In genomic region chr5:54517512-54518145, GRCh38 we compare ENCODE assay signal across 1 cellular context.
TF ChIP-seq lines count a peak whose summit lies in the region.

Gene SNX18, plus strand, starts transcription at chr5:54517759. Its CDS starts 194 bp downstream, at chr5:54517953.

TF ChIP-seq in GM12878, 131 proteins besides CTCF, POLR2A, EP300 and RAD21 (continued from another document and continues in another):
- TF ChIP-seq ZBTB11 (CRISPR knock-in tag; IDR thresholded peaks at IDR 0.05) (no peak), IKZF2 (IDR thresholded peaks at IDR 0.05) (no peak), ELK1 (IDR thresholded peaks at IDR 0.05; ENCODE audit: low read depth, low read length) (no peak), SRF (IDR thresholded peaks at IDR 0.05; ENCODE audit: low read depth in 2 of 2, low read length in 2 of 2) (peak; percentile 95 to 99), NKRF (conservative IDR thresholded peaks at IDR 0.05) (peak; percentile 62; the same call in 1 of the 2 replicates), SPI1 (IDR thresholded peaks at IDR 0.05; ENCODE audit: borderline replicate concordance, insufficient read depth, low read depth, low read length) (no peak), ATF3 (IDR thresholded peaks at IDR 0.05; ENCODE audit: borderline replicate concordance, extremely low read depth, low read depth, low read length) (no peak), SKIL (IDR thresholded peaks at IDR 0.05; ENCODE audit: low read depth, poor library complexity, severe bottlenecking) (no peak), RCOR1 (conservative IDR thresholded peaks at IDR 0.05; ENCODE audit: low read depth, low read length) (no peak), RELB (IDR thresholded peaks at IDR 0.05; ENCODE audit: low read depth) (no peak), PML (IDR thresholded peaks at IDR 0.05; ENCODE audit: low read length) (no peak), SMC3 (IDR thresholded peaks at IDR 0.05; ENCODE audit: borderline replicate concordance, low read length) (peak; percentile 99), RELA (IDR thresholded peaks at IDR 0.05; ENCODE audit: borderline replicate concordance, partially characterized antibody) (peak; percentile 89), SMARCA5 (IDR thresholded peaks at IDR 0.05) (peak; percentile 96), NR2C1 (IDR thresholded peaks at IDR 0.05) (peak; percentile 44), CHD2 (IDR thresholded peaks at IDR 0.05; ENCODE audit: borderline replicate concordance, low read depth, low read length) (0 out of 2 replicates have a peak, but pooled peaks have one; percentile 38), NFYA (IDR thresholded peaks at IDR 0.05; ENCODE audit: borderline replicate concordance, low read depth, low read length) (no peak), RBBP5 (conservative IDR thresholded peaks at IDR 0.05) (no peak), RUNX3 (IDR thresholded peaks at IDR 0.05; ENCODE audit: low read length) (peak; percentile 62), TCF12 (IDR thresholded peaks at IDR 0.05; ENCODE audit: low read depth, low read length) (peak; percentile 87), STAT1 (conservative IDR thresholded peaks at IDR 0.05) (0 out of 2 replicates have a peak, but pooled peaks have one; percentile 74), CHD4 (IDR thresholded peaks at IDR 0.05) (no peak), PBX3 (IDR thresholded peaks at IDR 0.05; ENCODE audit: insufficient replicate concordance, low read depth, low read length) (no peak), RFX5 (IDR thresholded peaks at IDR 0.05; ENCODE audit: low read depth, low read length) (no peak), IRF4 (IDR thresholded peaks at IDR 0.05; ENCODE audit: low read depth, low read length) (no peak), SREBF2 (IDR thresholded peaks at IDR 0.05; ENCODE audit: low read length) (no peak), MEF2B (IDR thresholded peaks at IDR 0.05; ENCODE audit: partially characterized antibody, poor library complexity, severe bottlenecking) (no peak), POLR2AphosphoS2 (IDR thresholded peaks at IDR 0.05; ENCODE audit: low read depth, low read length) (peak; percentile 92), ZBED1 (IDR thresholded peaks at IDR 0.05; ENCODE audit: borderline replicate concordance) (no peak), HCFC1 (IDR thresholded peaks at IDR 0.05; ENCODE audit: low read length) (peak; percentile 67), MTA3 (IDR thresholded peaks at IDR 0.05; ENCODE audit: borderline replicate concordance, low read length) (no peak), PAX5 (IDR thresholded peaks at IDR 0.05; ENCODE audit: borderline replicate concordance, low read depth, low read length) (peak; percentile 49; the same call in 1 of the 2 replicates), EZH2 (IDR thresholded peaks at IDR 0.05; ENCODE audit: borderline replicate concordance, control insufficient read depth, low read depth, low read length) (no peak), SMAD5 (IDR thresholded peaks at IDR 0.05; ENCODE audit: low read depth) (no peak), POU2F2 (IDR thresholded peaks at IDR 0.05; ENCODE audit: borderline replicate concordance, low read depth, low read length) (peak; percentile 76; the same call in 1 of the 3 replicates), ZNF274 (IDR thresholded peaks at IDR 0.05; ENCODE audit: insufficient read depth, insufficient read length) (no peak), ZNF207 (IDR thresholded peaks at IDR 0.05; ENCODE audit: borderline replicate concordance) (peak; percentile 90), CEBPZ (IDR thresholded peaks at IDR 0.05; ENCODE audit: low read depth, low read length) (no peak; the same call in 1 of the 2 replicates), KAT2A (conservative IDR thresholded peaks at IDR 0.05; ENCODE audit: control insufficient read depth, low read depth, low read length) (no peak), POLR2AphosphoS5 (IDR thresholded peaks at IDR 0.05; ENCODE audit: low read length) (no peak), ZNF687 (IDR thresholded peaks at IDR 0.05) (peak; percentile 59), TCF7 (IDR thresholded peaks at IDR 0.05; ENCODE audit: borderline replicate concordance) (no peak)
